Comparison of ENCODE assay signal across 16 cellular contexts in genomic region chr10:56662765-56663447, GRCh38.
DNase-seq lines count a peak whose midpoint lies in the region; ATAC-seq, FAIRE-seq and TF ChIP-seq lines count a peak whose summit lies in the region.
"Had no signal": no experiment of that assay in that cellular context is flagged by ENCODE, and none has a peak within 500 bp of the region (broad histone marks: within the 10 kb centered on the region; RNA-seq: fewer than 3 reads in every experiment).

No MANE protein-coding gene starts in this region.

- ATAC-seq in GM21786 (IDR thresholded peaks at IDR 0.05; ENCODE audit: unreplicated experiment) (peak; percentile 97), HG03097 (IDR thresholded peaks at IDR 0.05; ENCODE audit: low FRiP score, unreplicated experiment) (peak; percentile 94)
- peak; percentile 88 to 90 for ATAC-seq in stimulated activated naive B cell treated with anti-CD40 and anti-IgM and Interleukin-4, amounts not matched to agents 10 μg/mL and 1 μg/mL and 100 μg/mL, for 72 hours (replicated peaks)
- ATAC-seq: GM23338 had no signal

- H3K36me3 ChIP-seq in Caco-2 (ENCODE audit: control insufficient read depth, insufficient read depth, low read length) = no peaks in the 10 kb centered on the region

- H3K27me3 Mint-ChIP-seq in stimulated activated naive B cell treated with anti-CD40 and anti-IgM and Interleukin-4, amounts not matched to agents 10 μg/mL and 1 μg/mL and 100 μg/mL, for 72 hours = peaks cover 0 to 5% of the 10 kb centered on the region in 2 donors
- H3K27me3 Mint-ChIP-seq in activated T-helper 2 cell treated with anti-CD3 and anti-CD28 coated beads, Interferon-gamma antibody, Interleukin-2, Interleukin-4, amounts not matched to agents 10 μg/mL and 5 μg/mL and 100 μg/mL, durations not matched to agents 14 hours and 24 hours and 36 hours (ENCODE audit: low read depth) = no peaks in the 10 kb centered on the region
- H3K27me3 Mint-ChIP-seq in Caco-2 (ENCODE audit: insufficient read depth, unreplicated experiment) = no peaks in the 10 kb centered on the region
- H3K27me3 Mint-ChIP-seq: CD4-positive, CD25-positive, alpha-beta regulatory T cell had no signal

- DNase-seq in GM19239 (ENCODE audit: insufficient read length, low spot score) = no peak
- no peak for DNase-seq in stimulated activated naive B cell treated with anti-CD40 and anti-IgM and Interleukin-4, amounts not matched to agents 10 μg/mL and 1 μg/mL and 100 μg/mL, for 72 hours
- DNase-seq in activated T-helper 2 cell treated with anti-CD3 and anti-CD28 coated beads, Interferon-gamma antibody, Interleukin-2, Interleukin-4, amounts not matched to agents 10 μg/mL and 5 μg/mL and 100 μg/mL, durations not matched to agents 14 hours and 24 hours and 36 hours (ENCODE audit: low spot score) = no peak
- no peak for DNase-seq in NAMALWA (ENCODE audit: low spot score)
- no peak for DNase-seq in Caco-2
- DNase-seq: activated CD8-positive, alpha-beta memory T cell treated with anti-CD3 and anti-CD28 coated beads, Interleukin-2, amount 50 U/mL, for 48 hours; CD4-positive, CD25-positive, alpha-beta regulatory T cell; dermis blood vessel endothelial cell; IMR-90; NCI-H146; NCI-H774; SHP77; stimulated activated CD4-positive, alpha-beta T cell treated with anti-CD3 and anti-CD28 coated beads, Interleukin-4, amount 100 ng/mL, for 4 hours had no signal

- peaks cover 0 to 10% of the 10 kb centered on the region in 2 donors for H3K4me1 Mint-ChIP-seq in stimulated activated naive B cell treated with anti-CD40 and anti-IgM and Interleukin-4, amounts not matched to agents 10 μg/mL and 1 μg/mL and 100 μg/mL, for 72 hours
- no peaks in the 10 kb centered on the region for H3K4me1 Mint-ChIP-seq in activated T-helper 2 cell treated with anti-CD3 and anti-CD28 coated beads, Interferon-gamma antibody, Interleukin-2, Interleukin-4, amounts not matched to agents 10 μg/mL and 5 μg/mL and 100 μg/mL, durations not matched to agents 14 hours and 24 hours and 36 hours (ENCODE audit: low read depth)
- H3K4me1 Mint-ChIP-seq in Caco-2 (ENCODE audit: low read depth, unreplicated experiment) = no peaks in the 10 kb centered on the region
- H3K4me1 Mint-ChIP-seq: CD4-positive, CD25-positive, alpha-beta regulatory T cell; GM23338 had no signal

- no peaks in the 10 kb centered on the region for H3K27me3 ChIP-seq in Caco-2 (replicated peaks; ENCODE audit: control insufficient read depth, insufficient read depth, low read length)

- POLR2A ChIA-PET in Caco-2 (lab: Charles Lee) = interaction anchor here (0.5 kb wide), 1 partner anchor 13 kb away, joined by 11 read pairs; no protein-coding TSS in a partner anchor

- H3K9me3 ChIP-seq in Caco-2 = no peaks in the 10 kb centered on the region

- intact Hi-C loops in activated T-helper 2 cell treated with anti-CD3 and anti-CD28 coated beads, Interferon-gamma antibody, Interleukin-2, Interleukin-4, amounts not matched to agents 10 μg/mL and 5 μg/mL and 100 μg/mL, durations not matched to agents 14 hours and 24 hours and 36 hours (cut with micrococcal nuclease) = no loop called here
- intact Hi-C loops in Caco-2 (cut with micrococcal nuclease; ENCODE audit: unreplicated experiment) = no loop called here

- no peak overlapping the region for H3K4me3 ChIP-seq in Caco-2 (ENCODE audit: low read depth, low read length)
- H3K4me3 ChIP-seq: GM23338 had no signal

- BruUV-seq in Caco-2 (replicated peaks; lab: Mats Ljungman, UMichigan) = no TSS peak

- no peak overlapping the region for H3K4me3 Mint-ChIP-seq in stimulated activated naive B cell treated with anti-CD40 and anti-IgM and Interleukin-4, amounts not matched to agents 10 μg/mL and 1 μg/mL and 100 μg/mL, for 72 hours
- no peak overlapping the region for H3K4me3 Mint-ChIP-seq in activated T-helper 2 cell treated with anti-CD3 and anti-CD28 coated beads, Interferon-gamma antibody, Interleukin-2, Interleukin-4, amounts not matched to agents 10 μg/mL and 5 μg/mL and 100 μg/mL, durations not matched to agents 14 hours and 24 hours and 36 hours (ENCODE audit: low read depth)
- no peak overlapping the region for H3K4me3 Mint-ChIP-seq in Caco-2 (ENCODE audit: unreplicated experiment)
- H3K4me3 Mint-ChIP-seq: CD4-positive, CD25-positive, alpha-beta regulatory T cell; GM23338 had no signal

- H3K27ac Mint-ChIP-seq in stimulated activated naive B cell treated with anti-CD40 and anti-IgM and Interleukin-4, amounts not matched to agents 10 μg/mL and 1 μg/mL and 100 μg/mL, for 72 hours = no peak overlapping the region
- no peak overlapping the region for H3K27ac Mint-ChIP-seq in activated T-helper 2 cell treated with anti-CD3 and anti-CD28 coated beads, Interferon-gamma antibody, Interleukin-2, Interleukin-4, amounts not matched to agents 10 μg/mL and 5 μg/mL and 100 μg/mL, durations not matched to agents 14 hours and 24 hours and 36 hours
- no peak overlapping the region for H3K27ac Mint-ChIP-seq in Caco-2 (ENCODE audit: unreplicated experiment)
- H3K27ac Mint-ChIP-seq: CD4-positive, CD25-positive, alpha-beta regulatory T cell; GM23338 had no signal

- no peaks in the 10 kb centered on the region for H3K4me1 ChIP-seq in Caco-2

- H3K9me3 Mint-ChIP-seq in stimulated activated naive B cell treated with anti-CD40 and anti-IgM and Interleukin-4, amounts not matched to agents 10 μg/mL and 1 μg/mL and 100 μg/mL, for 72 hours = peaks cover 0 to 2% of the 10 kb centered on the region in 2 donors
- H3K9me3 Mint-ChIP-seq in activated T-helper 2 cell treated with anti-CD3 and anti-CD28 coated beads, Interferon-gamma antibody, Interleukin-2, Interleukin-4, amounts not matched to agents 10 μg/mL and 5 μg/mL and 100 μg/mL, durations not matched to agents 14 hours and 24 hours and 36 hours = peaks cover 14% of the 10 kb centered on the region
- no peaks in the 10 kb centered on the region for H3K9me3 Mint-ChIP-seq in Caco-2 (ENCODE audit: unreplicated experiment)
- H3K9me3 Mint-ChIP-seq: GM23338 had no signal

- CTCF ChIA-PET in Caco-2 (lab: Charles Lee) = no interaction called here

- FAIRE-seq in GM19239 (lab: Jason Lieb, UNC) = peak; percentile 83

- H3K36me3 Mint-ChIP-seq in stimulated activated naive B cell treated with anti-CD40 and anti-IgM and Interleukin-4, amounts not matched to agents 10 μg/mL and 1 μg/mL and 100 μg/mL, for 72 hours = no peaks in the 10 kb centered on the region
- H3K36me3 Mint-ChIP-seq in activated T-helper 2 cell treated with anti-CD3 and anti-CD28 coated beads, Interferon-gamma antibody, Interleukin-2, Interleukin-4, amounts not matched to agents 10 μg/mL and 5 μg/mL and 100 μg/mL, durations not matched to agents 14 hours and 24 hours and 36 hours (ENCODE audit: low read depth) = no peaks in the 10 kb centered on the region
- no peaks in the 10 kb centered on the region for H3K36me3 Mint-ChIP-seq in Caco-2 (ENCODE audit: insufficient read depth, unreplicated experiment)
- H3K36me3 Mint-ChIP-seq: CD4-positive, CD25-positive, alpha-beta regulatory T cell had no signal

- TF ChIP-seq CTCF in Caco-2 (IDR thresholded peaks at IDR 0.05; ENCODE audit: insufficient read depth in 1 of 2, low read depth in 1 of 2, low read length in 1 of 2, severe bottlenecking in 1 of 2, unreplicated experiment in 1 of 2) = no peak
